20 cellular contexts compared by ENCODE assay signal in genomic region chr4:89221175-89221867, GRCh38.
DNase-seq lines count a peak whose midpoint lies in the region; TF ChIP-seq lines count a peak whose summit lies in the region.
"Had no signal": no experiment of that assay in that cellular context is flagged by ENCODE, and none has a peak within 500 bp of the region (broad histone marks: within the 10 kb centered on the region; RNA-seq: fewer than 3 reads in every experiment).

No MANE protein-coding gene starts in this region.

- DNase-seq in AG09309 (ENCODE audit: low read depth) (peak; percentile 2), LoVo (ENCODE audit: low spot score) (peak; percentile 29), adipocyte (ENCODE audit: low read depth) (peak; percentile 83), glutamatergic neuron (no peak), COR-L47 (lab: John Stamatoyannopoulos, UW) (no peak), RPMI8226 (no peak), NCI-H187 treated with DMSO at 0.1 percent for 48 hours (lab: John Stamatoyannopoulos, UW) (no peak)
- DNase-seq in stimulated activated CD4-positive, alpha-beta T cell treated with anti-CD3 and anti-CD28 coated beads, Interleukin-1b, Interleukin-23, amount 100 ng/mL, for 48 hours: no peak
- DNase-seq: activated T-cell treated with anti-CD3 and anti-CD28 coated beads, Interleukin-2, amount 50 U/mL, for 1 hour; adrenal gland; Kasumi-1; NCI-H1048; NCI-H524 treated with DMSO at 0.1 percent for 48 hours; small intestine; stimulated activated CD4-positive, alpha-beta T cell treated with anti-CD3 and anti-CD28 coated beads, Interleukin-2, amount 100 ng/mL, for 48 hours; stimulated activated naive CD4-positive, alpha-beta T cell; SW 1271; tibial artery had no signal

- H3K4me3 ChIP-seq in AG09309 (ENCODE audit: control insufficient read depth, low read depth, low read length) (no peak overlapping the region), adipocyte (ENCODE audit: low read length) (no peak overlapping the region)
- H3K4me3 ChIP-seq: adrenal gland, coronary artery, lung, tibial artery had no signal

- H3K4me3 Mint-ChIP-seq in glutamatergic neuron (ENCODE audit: unreplicated experiment): no peak overlapping the region

- no peaks in the 10 kb centered on the region for H3K36me3 ChIP-seq in adipocyte (ENCODE audit: control insufficient read depth, insufficient read depth, low read length, severe bottlenecking)
- H3K36me3 ChIP-seq: adrenal gland, tibial artery had no signal

- H3K27me3 Mint-ChIP-seq in glutamatergic neuron (ENCODE audit: unreplicated experiment): peaks cover 2% of the 10 kb centered on the region

- H3K9me3 Mint-ChIP-seq in glutamatergic neuron (ENCODE audit: unreplicated experiment): no peaks in the 10 kb centered on the region

- H3K4me1 Mint-ChIP-seq in glutamatergic neuron (ENCODE audit: low read depth, unreplicated experiment): peaks cover 19% of the 10 kb centered on the region

- H3K27me3 ChIP-seq in adipocyte (replicated peaks; ENCODE audit: control insufficient read depth, insufficient read depth, low read length): no peaks in the 10 kb centered on the region
- H3K27me3 ChIP-seq: adrenal gland, tibial artery had no signal

- no peak for TF ChIP-seq CTCF in AG09309 (IDR thresholded peaks at IDR 0.05; ENCODE audit: control insufficient read depth, insufficient read depth, low read depth, low read length, missing control alignments)
- no peak for TF ChIP-seq CTCF in glutamatergic neuron (IDR thresholded peaks at IDR 0.05; ENCODE audit: partially characterized antibody, unreplicated experiment)

- H3K9me3 ChIP-seq in adipocyte (ENCODE audit: control insufficient read depth, low read length): no peaks in the 10 kb centered on the region
- H3K9me3 ChIP-seq: adrenal gland, tibial artery had no signal

- no peaks in the 10 kb centered on the region for H3K36me3 Mint-ChIP-seq in glutamatergic neuron (ENCODE audit: unreplicated experiment)

- no peaks in the 10 kb centered on the region for H3K4me1 ChIP-seq in adipocyte (ENCODE audit: control insufficient read depth, insufficient read depth, low read length)
- H3K4me1 ChIP-seq: adrenal gland, tibial artery had no signal

- H3K27ac Mint-ChIP-seq in glutamatergic neuron (ENCODE audit: unreplicated experiment): peak overlapping the region; percentile 11

- no peak overlapping the region for H3K9ac ChIP-seq in adipocyte (ENCODE audit: low read length)

Comparison
In these comparisons a context has a peak if more than half of its experiments do, and no peak if none do; other contexts are left out.
1. DNase-seq: peak in AG09309 (single experiment), LoVo (single experiment) and adipocyte (single experiment); none in glutamatergic neuron (single experiment), COR-L47 (single experiment), stimulated activated CD4-positive, alpha-beta T cell treated with anti-CD3 and anti-CD28 coated beads, Interleukin-1b, Interleukin-23, amount 100 ng/mL, for 48 hours (single experiment), RPMI8226 (single experiment) and NCI-H187 treated with DMSO at 0.1 percent for 48 hours (single experiment).